ENCODE assay signal across 27 cellular contexts in the genomic region with DNA sequence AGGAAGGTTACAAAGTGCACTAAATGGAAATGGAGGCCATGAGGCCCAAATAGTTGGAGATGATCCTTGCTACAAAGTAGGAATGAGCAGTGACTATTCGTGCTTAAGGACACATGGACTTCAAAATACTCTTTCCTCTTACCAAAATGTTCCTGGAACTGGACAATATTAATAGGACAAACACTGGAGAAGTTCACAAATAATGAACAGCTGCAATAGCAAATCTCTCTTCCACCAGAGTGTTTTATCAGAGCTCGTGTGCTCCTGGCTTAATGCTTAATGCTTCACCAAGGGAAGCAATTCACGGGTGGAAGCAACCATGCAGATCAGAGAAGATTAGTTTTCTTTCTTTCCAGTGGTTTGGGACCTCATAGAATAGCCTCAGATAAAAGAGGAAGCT.
A peak's percentile ranks its signal among the peaks of the same experiment; 100 is the strongest.
DNase-seq lines count a peak whose midpoint lies in the region; ATAC-seq, FAIRE-seq and TF ChIP-seq lines count a peak whose summit lies in the region.
"Had no signal": no experiment of that assay in that cellular context is flagged by ENCODE, and none has a peak within 500 bp of the region (broad histone marks: within the 10 kb centered on the region; RNA-seq: fewer than 3 reads in every experiment).

No MANE protein-coding gene starts in this region.

- dilution Hi-C loops in keratinocyte (cut with MboI; ENCODE audit: extremely low pct_ligation_motif_present, low sequenced_read_pairs), result no loop called here

- no peaks in the 10 kb centered on the region for H3K27me3 Mint-ChIP-seq in MCF 10A (ENCODE audit: insufficient read depth, unreplicated experiment)
- H3K27me3 Mint-ChIP-seq in GM23338 (ENCODE audit: insufficient read depth, low read depth, poor library complexity), result no peaks in the 10 kb centered on the region

- H3K36me3 Mint-ChIP-seq in MCF 10A (ENCODE audit: insufficient read depth, unreplicated experiment) (peaks cover 15% of the 10 kb centered on the region), GM23338 (ENCODE audit: low read depth) (peaks cover 3% of the 10 kb centered on the region; the same call in 2 of the 3 replicates)
- H3K36me3 Mint-ChIP-seq: activated CD4-positive, alpha-beta memory T cell treated with anti-CD3 and anti-CD28 coated beads for 36 hours had no signal

- TF ChIP-seq POLR2A in breast epithelium (IDR thresholded peaks at IDR 0.05), result no peak

- no peak for DNase-seq in MCF 10A (ENCODE audit: unreplicated experiment)
- DNase-seq in breast epithelium (ENCODE audit: low spot score in 2 of 2), result no peak
- peak; percentile 6 for DNase-seq in SKM-1 treated with dmso at 0.1 percent for 144 hours (lab: John Stamatoyannopoulos, UW; ENCODE audit: unreplicated experiment)
- DNase-seq in keratinocyte (ENCODE audit: low read depth, low spot score), result no peak
- no peak for DNase-seq in GM23338 (ENCODE audit: low spot score)
- DNase-seq in NCI-H748 treated with DMSO at 0.1 percent for 48 hours (lab: John Stamatoyannopoulos, UW), result no peak
- no peak for DNase-seq in 8988T
- DNase-seq in NCI-H146 (lab: John Stamatoyannopoulos, UW), result no peak
- DNase-seq: activated CD4-positive, alpha-beta memory T cell treated with anti-CD3 and anti-CD28 coated beads for 36 hours; activated CD4-positive, CD25-positive, alpha-beta regulatory T cell; activated gamma-delta T cell treated with Interleukin-2 at 50 U/mL for 16 hours; BE2C; colonic mucosa; DND-41; naive thymus-derived CD4-positive, alpha-beta T cell; NCI-H187; NCI-H69; ovary; SHP77; stomach; T-helper 17 cell; trophoblast cell had no signal

- H3K9ac ChIP-seq in keratinocyte (ENCODE audit: control insufficient read depth, extremely low read depth, insufficient read depth, low read length), result no peak overlapping the region

- H3K36me3 ChIP-seq in breast epithelium (no peaks in the 10 kb centered on the region), keratinocyte (ENCODE audit: control insufficient read depth in 2 of 2, extremely low read depth in 1 of 2, insufficient read depth in 2 of 2, low read length in 2 of 2) (no peaks in the 10 kb centered on the region), GM23338 (ENCODE audit: insufficient read depth) (no peaks in the 10 kb centered on the region)
- H3K36me3 ChIP-seq: BE2C, colonic mucosa, MG63, ovary, right atrium auricular region, stomach had no signal

- H3K27ac ChIP-seq in breast epithelium (no peak overlapping the region), keratinocyte (ENCODE audit: control insufficient read depth, insufficient read depth, low read length) (peak overlapping the region; percentile 80), GM23338 (ENCODE audit: low read depth) (no peak overlapping the region)
- H3K27ac ChIP-seq: colonic mucosa, HL-60, ovary, right atrium auricular region, stomach had no signal

- H3K4me1 ChIP-seq in breast epithelium, result no peaks in the 10 kb centered on the region
- H3K4me1 ChIP-seq in keratinocyte (ENCODE audit: control insufficient read depth, extremely low read depth, insufficient read depth, low read length), result peaks cover 27% of the 10 kb centered on the region
- H3K4me1 ChIP-seq in GM23338 (ENCODE audit: insufficient read depth), result no peaks in the 10 kb centered on the region
- H3K4me1 ChIP-seq: BE2C, colonic mucosa, right atrium auricular region, stomach had no signal

- H4K20me1 ChIP-seq in keratinocyte (ENCODE audit: control insufficient read depth, extremely low read depth, insufficient read depth, low read length) (no peaks in the 10 kb centered on the region), GM23338 (replicated peaks; ENCODE audit: insufficient read depth) (no peaks in the 10 kb centered on the region)

- H3K4me3 ChIP-seq in breast epithelium (no peak overlapping the region), keratinocyte (ENCODE audit: control insufficient read depth in 2 of 3, extremely low read depth in 1 of 3, insufficient read depth in 2 of 3, low read depth in 1 of 3, low read length in 3 of 3) (no peak overlapping the region), GM23338 (no peak overlapping the region)
- H3K4me3 ChIP-seq: colonic mucosa, MG63, ovary, right atrium auricular region, stomach had no signal

- peak overlapping the region; percentile 68 for H3K27ac Mint-ChIP-seq in MCF 10A (ENCODE audit: low read depth, unreplicated experiment)
- no peak overlapping the region for H3K27ac Mint-ChIP-seq in GM23338
- H3K27ac Mint-ChIP-seq: activated CD4-positive, alpha-beta memory T cell treated with anti-CD3 and anti-CD28 coated beads for 36 hours; T-helper 17 cell had no signal

- H3K9me3 ChIP-seq in breast epithelium (no peaks in the 10 kb centered on the region), keratinocyte (ENCODE audit: control insufficient read depth, low read depth, low read length) (no peaks in the 10 kb centered on the region)
- H3K9me3 ChIP-seq: BE2C, colonic mucosa, MG63, ovary, right atrium auricular region, stomach had no signal

- CTCF ChIA-PET in MCF 10A (lab: Yijun Ruan, JAX), result no interaction called here

- BruUV-seq in MCF 10A (replicated peaks; lab: Mats Ljungman, UMichigan), result no TSS peak

- intact Hi-C loops in MCF 10A (cut with micrococcal nuclease), result loop anchor here (5.0 to 10.0 kb wide), 6 partner anchors 85 to 1467 kb away; a partner anchor contains a TSS
- intact Hi-C loops in breast epithelium (cut with DNase I; ENCODE audit: low total_unique reads), result no loop called here

- H3K4me1 Mint-ChIP-seq in MCF 10A (ENCODE audit: insufficient read depth, unreplicated experiment) (peaks cover 88% of the 10 kb centered on the region), GM23338 (peaks cover 6% of the 10 kb centered on the region; the same call in 1 of the 3 replicates)
- H3K4me1 Mint-ChIP-seq: T-helper 17 cell had no signal

- H3K9me3 Mint-ChIP-seq in MCF 10A (ENCODE audit: unreplicated experiment) (peaks cover 4% of the 10 kb centered on the region), GM23338 (peaks cover 3% of the 10 kb centered on the region; the same call in 2 of the 3 replicates)
- H3K9me3 Mint-ChIP-seq: activated CD4-positive, alpha-beta memory T cell treated with anti-CD3 and anti-CD28 coated beads for 36 hours had no signal

- H3K9me1 ChIP-seq in keratinocyte (ENCODE audit: control insufficient read depth, extremely low read depth, insufficient read depth, low read length), result no peaks in the 10 kb centered on the region

- H3K79me2 ChIP-seq in keratinocyte (ENCODE audit: control insufficient read depth, insufficient read depth, low read length), result no peaks in the 10 kb centered on the region
- no peaks in the 10 kb centered on the region for H3K79me2 ChIP-seq in GM23338 (replicated peaks; ENCODE audit: insufficient read depth)

- peak overlapping the region; percentile 2 for H2AFZ ChIP-seq in keratinocyte (ENCODE audit: control insufficient read depth, low read length)
- no peak overlapping the region for H2AFZ ChIP-seq in GM23338

- POLR2A ChIA-PET in MCF 10A (lab: Yijun Ruan, JAX), result interaction anchor here (1.0 to 1.4 kb wide), 2 partner anchors 12 to 18 kb away, joined by 3 to 5 read pairs; no protein-coding TSS in a partner anchor

- no peaks in the 10 kb centered on the region for H3F3A ChIP-seq in GM23338 (replicated peaks; ENCODE audit: low read depth)

- peaks cover 6% of the 10 kb centered on the region; the same call in 1 of the 2 replicates for H3K9me2 ChIP-seq in GM23338 (ENCODE audit: insufficient read depth)

- no peak for ATAC-seq in GM23338
- ATAC-seq: naive thymus-derived CD4-positive, alpha-beta T cell; T-helper 17 cell had no signal

- no peak for TF ChIP-seq CTCF in MCF 10A (IDR thresholded peaks at IDR 0.05; ENCODE audit: unreplicated experiment)
- TF ChIP-seq CTCF in breast epithelium (IDR thresholded peaks at IDR 0.05), result no peak
- no peak for TF ChIP-seq CTCF in keratinocyte (optimal IDR thresholded peaks at IDR 0.05 in 1 of 3, IDR thresholded peaks at IDR 0.05 in 1 of 3, conservative IDR thresholded peaks at IDR 0.05 in 1 of 3; ENCODE audit: extremely low read depth in 1 of 3, insufficient read depth in 2 of 3, low read length in 3 of 3)
- TF ChIP-seq CTCF in GM23338 (conservative IDR thresholded peaks at IDR 0.05; ENCODE audit: low read depth in 2 of 2), result no peak

- no peak overlapping the region for H3K4me2 ChIP-seq in keratinocyte (ENCODE audit: control insufficient read depth, extremely low read depth, insufficient read depth, low read depth, low read length)
- no peak overlapping the region for H3K4me2 ChIP-seq in GM23338

- FAIRE-seq in keratinocyte (lab: Jason Lieb, UNC), result peak; percentile 41
- FAIRE-seq: A204.1, GM12891 had no signal

- H3K4me3 Mint-ChIP-seq in MCF 10A (ENCODE audit: unreplicated experiment) (peak overlapping the region; percentile 32), GM23338 (no peak overlapping the region)
- H3K4me3 Mint-ChIP-seq: activated CD4-positive, alpha-beta memory T cell treated with anti-CD3 and anti-CD28 coated beads for 36 hours; naive thymus-derived CD4-positive, alpha-beta T cell; T-helper 17 cell had no signal

- H3K27me3 ChIP-seq in breast epithelium (no peaks in the 10 kb centered on the region), keratinocyte (ENCODE audit: control insufficient read depth, extremely low read depth, insufficient read depth, low read length) (no peaks in the 10 kb centered on the region), GM23338 (ENCODE audit: insufficient read depth) (no peaks in the 10 kb centered on the region)
- H3K27me3 ChIP-seq: BE2C, colonic mucosa, MG63, ovary, right atrium auricular region, stomach had no signal

TF ChIP-seq in GM23338, 12 proteins besides CTCF, POLR2A, EP300 and RAD21 (continues in another document):
- TF ChIP-seq JUNB (IDR thresholded peaks at IDR 0.05; ENCODE audit: unreplicated experiment), result no peak
